Comparison of ENCODE assay signal across 8 cellular contexts in genomic region chr3:123642182-123642956, GRCh38. TPM values are rescaled to one million over a fixed set of nuclear protein-coding genes. Genes with fewer than 3 reads are reported as not detected.
DNase-seq lines count a peak whose midpoint lies in the region; ATAC-seq and TF ChIP-seq lines count a peak whose summit lies in the region.

No MANE protein-coding gene starts in this region.

- ATAC-seq in GM18861 (IDR thresholded peaks at IDR 0.05; ENCODE audit: unreplicated experiment) (peak; percentile 84), HG03097 (IDR thresholded peaks at IDR 0.05; ENCODE audit: low FRiP score, unreplicated experiment) (peak; percentile 69), WTC11 (peak; percentile 99)

- peak overlapping the region in 2 of 59 donors; percentile 10 to 18 for H3K27ac ChIP-seq in dorsolateral prefrontal cortex

- no peak overlapping the region for H3K4me3 Mint-ChIP-seq in WTC11

- peaks cover 33% of the 10 kb centered on the region for H3K4me1 Mint-ChIP-seq in WTC11

- peak; percentile 86 for DNase-seq in BE2C
- peak; percentile 80 for DNase-seq in NCI-H2196 (lab: John Stamatoyannopoulos, UW; ENCODE audit: unreplicated experiment)
- peak; percentile 92 for DNase-seq in WTC11 (ENCODE audit: low spot score)
- DNase-seq in dorsolateral prefrontal cortex, result peak in 7 of 10 donors; percentile 35 to 88 (median 62)
- peak; percentile 90 to 93 for DNase-seq in lung microvascular endothelial cell (ENCODE audit: low read depth in 2 of 2)
- peak; percentile 82 for DNase-seq in stimulated activated CD8-positive, alpha-beta memory T cell treated with anti-CD3 and anti-CD28 coated beads, Interleukin-4, amount 100 ng/mL, for 48 hours

- POLR2A ChIA-PET in WTC11 (lab: Charles Lee), result interaction anchor here (1.2 to 1.3 kb wide), 2 partner anchors 10 to 56 kb away, joined by 5 to 7 read pairs; no protein-coding TSS in a partner anchor

- CTCF ChIA-PET in WTC11 (lab: Charles Lee), result interaction anchor here (0.6 to 5.7 kb wide), 58 partner anchors 10 to 356 kb away, joined by 3 to 108 read pairs (median 4); partner anchors contain the start of genes ADCY5 and HACD2

- TF ChIP-seq CTCF in BE2C (IDR thresholded peaks at IDR 0.05; ENCODE audit: low read depth, low read length) (peak; percentile 92), WTC11 (IDR thresholded peaks at IDR 0.05) (peak; percentile 90), dorsolateral prefrontal cortex (IDR thresholded peaks at IDR 0.05 in 54 of 56, conservative IDR thresholded peaks at IDR 0.05 in 2 of 56; ENCODE audit: low read depth in 1 of 56, partially characterized antibody in 56 of 56) (peak; percentile 34 to 78 (median 68))

- H3K9me3 ChIP-seq in BE2C, result no peaks in the 10 kb centered on the region

- intact Hi-C loops in dorsolateral prefrontal cortex (cut with DNase I), result no loop called here

- H3K27me3 Mint-ChIP-seq in WTC11 (ENCODE audit: low read depth), result no peaks in the 10 kb centered on the region

- no peaks in the 10 kb centered on the region for H3K36me3 Mint-ChIP-seq in WTC11

- H3K27me3 ChIP-seq in BE2C, result no peaks in the 10 kb centered on the region
- H3K27me3 ChIP-seq in dorsolateral prefrontal cortex, result no peaks in the 10 kb centered on the region

- no peaks in the 10 kb centered on the region for H3K9me3 Mint-ChIP-seq in WTC11

- H3K27ac Mint-ChIP-seq in WTC11, result peak overlapping the region; percentile 84

- no peaks in the 10 kb centered on the region for H3K36me3 ChIP-seq in BE2C

- H3K4me3 ChIP-seq in BE2C (ENCODE audit: low read depth, low read length), result no peak overlapping the region
- H3K4me3 ChIP-seq in dorsolateral prefrontal cortex, result no peak overlapping the region

- no peaks in the 10 kb centered on the region for H3K4me1 ChIP-seq in BE2C

TF ChIP-seq in WTC11, 78 proteins besides CTCF, POLR2A, EP300 and RAD21:
- TF ChIP-seq TEAD1 (CRISPR knock-in tag; IDR thresholded peaks at IDR 0.05) (0 out of 2 replicates have a peak, but pooled peaks have one; percentile 43), ETV6 (CRISPR knock-in tag; IDR thresholded peaks at IDR 0.05) (no peak), ESRRA (CRISPR knock-in tag; IDR thresholded peaks at IDR 0.05; ENCODE audit: borderline replicate concordance) (no peak), ZNF317 (CRISPR knock-in tag; IDR thresholded peaks at IDR 0.05; ENCODE audit: borderline replicate concordance, low read depth) (no peak), GTF2I (CRISPR knock-in tag; conservative IDR thresholded peaks at IDR 0.05) (peak; percentile 60; the same call in 1 of the 2 replicates)
- TF ChIP-seq, protein P1, sequence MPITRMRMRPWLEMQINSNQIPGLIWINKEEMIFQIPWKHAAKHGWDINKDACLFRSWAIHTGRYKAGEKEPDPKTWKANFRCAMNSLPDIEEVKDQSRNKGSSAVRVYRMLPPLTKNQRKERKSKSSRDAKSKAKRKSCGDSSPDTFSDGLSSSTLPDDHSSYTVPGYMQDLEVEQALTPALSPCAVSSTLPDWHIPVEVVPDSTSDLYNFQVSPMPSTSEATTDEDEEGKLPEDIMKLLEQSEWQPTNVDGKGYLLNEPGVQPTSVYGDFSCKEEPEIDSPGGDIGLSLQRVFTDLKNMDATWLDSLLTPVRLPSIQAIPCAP (CRISPR knock-in tag; IDR thresholded peaks at IDR 0.05), result no peak
- TF ChIP-seq, protein P2, sequence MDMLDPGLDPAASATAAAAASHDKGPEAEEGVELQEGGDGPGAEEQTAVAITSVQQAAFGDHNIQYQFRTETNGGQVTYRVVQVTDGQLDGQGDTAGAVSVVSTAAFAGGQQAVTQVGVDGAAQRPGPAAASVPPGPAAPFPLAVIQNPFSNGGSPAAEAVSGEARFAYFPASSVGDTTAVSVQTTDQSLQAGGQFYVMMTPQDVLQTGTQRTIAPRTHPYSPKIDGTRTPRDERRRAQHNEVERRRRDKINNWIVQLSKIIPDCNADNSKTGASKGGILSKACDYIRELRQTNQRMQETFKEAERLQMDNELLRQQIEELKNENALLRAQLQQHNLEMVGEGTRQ (CRISPR knock-in tag; IDR thresholded peaks at IDR 0.05), result peak; percentile 94
- TF ChIP-seq, protein P3, sequence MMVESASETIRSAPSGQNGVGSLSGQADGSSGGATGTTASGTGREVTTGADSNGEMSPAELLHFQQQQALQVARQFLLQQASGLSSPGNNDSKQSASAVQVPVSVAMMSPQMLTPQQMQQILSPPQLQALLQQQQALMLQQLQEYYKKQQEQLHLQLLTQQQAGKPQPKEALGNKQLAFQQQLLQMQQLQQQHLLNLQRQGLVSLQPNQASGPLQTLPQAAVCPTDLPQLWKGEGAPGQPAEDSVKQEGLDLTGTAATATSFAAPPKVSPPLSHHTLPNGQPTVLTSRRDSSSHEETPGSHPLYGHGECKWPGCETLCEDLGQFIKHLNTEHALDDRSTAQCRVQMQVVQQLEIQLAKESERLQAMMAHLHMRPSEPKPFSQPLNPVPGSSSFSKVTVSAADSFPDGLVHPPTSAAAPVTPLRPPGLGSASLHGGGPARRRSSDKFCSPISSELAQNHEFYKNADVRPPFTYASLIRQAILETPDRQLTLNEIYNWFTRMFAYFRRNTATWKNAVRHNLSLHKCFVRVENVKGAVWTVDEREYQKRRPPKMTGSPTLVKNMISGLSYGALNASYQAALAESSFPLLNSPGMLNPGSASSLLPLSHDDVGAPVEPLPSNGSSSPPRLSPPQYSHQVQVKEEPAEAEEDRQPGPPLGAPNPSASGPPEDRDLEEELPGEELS (CRISPR knock-in tag; IDR thresholded peaks at IDR 0.05), result no peak
- TF ChIP-seq, protein P4, sequence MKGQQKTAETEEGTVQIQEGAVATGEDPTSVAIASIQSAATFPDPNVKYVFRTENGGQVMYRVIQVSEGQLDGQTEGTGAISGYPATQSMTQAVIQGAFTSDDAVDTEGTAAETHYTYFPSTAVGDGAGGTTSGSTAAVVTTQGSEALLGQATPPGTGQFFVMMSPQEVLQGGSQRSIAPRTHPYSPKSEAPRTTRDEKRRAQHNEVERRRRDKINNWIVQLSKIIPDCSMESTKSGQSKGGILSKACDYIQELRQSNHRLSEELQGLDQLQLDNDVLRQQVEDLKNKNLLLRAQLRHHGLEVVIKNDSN (CRISPR knock-in tag; IDR thresholded peaks at IDR 0.05), result peak; percentile 95
- TF ChIP-seq, protein P5, sequence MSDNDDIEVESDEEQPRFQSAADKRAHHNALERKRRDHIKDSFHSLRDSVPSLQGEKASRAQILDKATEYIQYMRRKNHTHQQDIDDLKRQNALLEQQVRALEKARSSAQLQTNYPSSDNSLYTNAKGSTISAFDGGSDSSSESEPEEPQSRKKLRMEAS (CRISPR knock-in tag; IDR thresholded peaks at IDR 0.05), result peak; percentile 59; the same call in 1 of the 2 replicates

RNA-seq across cellular contexts. Expression of gene HACD2, which starts 57.5 kb away (rescaled TPM):
- polyA plus RNA-seq in BE2C (2012; ENCODE audit: insufficient read depth, insufficient read length, low read depth), result 42.2 TPM
- total RNA-seq in WTC11 (2021) (25.9 to 27.7 TPM (median 26.1 TPM) in 3 replicates), dorsolateral prefrontal cortex (10 to 100 TPM; 26.7 to 65.5 (median 39.9) TPM), lung microvascular endothelial cell (13.5 and 22.4 TPM in 2 replicates)
